ENCODE assay signal across 14 cellular contexts in the genomic region with DNA sequence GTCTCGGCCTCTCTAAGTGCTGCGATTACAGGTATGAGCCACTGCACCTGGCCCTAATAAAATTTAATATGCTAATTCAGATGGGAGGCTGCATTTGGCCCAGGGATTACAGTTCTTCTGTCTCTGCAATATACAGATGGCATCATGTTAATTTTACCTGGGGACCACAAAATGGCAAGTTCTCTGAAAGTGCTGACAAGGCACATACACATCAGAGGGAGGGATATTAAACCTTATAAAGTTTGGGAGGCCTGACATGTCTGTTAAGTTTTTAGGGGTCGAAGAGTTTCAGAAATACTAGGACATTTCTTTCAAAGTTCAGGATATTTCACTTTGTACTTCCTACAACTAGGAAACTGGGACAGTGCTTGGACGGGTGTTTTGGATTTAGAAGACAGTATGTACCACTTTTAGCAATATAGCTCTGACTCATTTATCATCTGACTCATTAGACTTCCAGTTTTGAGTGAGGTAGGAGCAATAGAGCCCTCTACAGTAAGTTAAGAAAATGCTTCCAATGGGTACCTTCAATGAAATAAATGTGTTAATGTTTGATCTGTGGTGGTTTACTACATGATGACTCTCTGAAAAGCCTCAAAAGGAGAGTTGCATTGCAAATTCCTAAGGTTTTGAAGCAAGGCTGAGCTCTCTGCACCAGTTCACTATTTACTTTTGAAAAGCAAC.
DNase-seq lines count a peak whose midpoint lies in the region; ATAC-seq lines count a peak whose summit lies in the region.
"Had no signal": no experiment of that assay in that cellular context is flagged by ENCODE, and none has a peak within 500 bp of the region (broad histone marks: within the 10 kb centered on the region; RNA-seq: fewer than 3 reads in every experiment).

No MANE protein-coding gene starts in this region.

- no peak overlapping the region for H3K27ac Mint-ChIP-seq in stimulated activated memory B cell treated with anti-CD40 and anti-IgM and Interleukin-4, amounts not matched to agents 10 μg/mL and 1 μg/mL and 100 μg/mL, for 72 hours

- H3K4me1 Mint-ChIP-seq in stimulated activated memory B cell treated with anti-CD40 and anti-IgM and Interleukin-4, amounts not matched to agents 10 μg/mL and 1 μg/mL and 100 μg/mL, for 72 hours: no peaks in the 10 kb centered on the region

- H3K27me3 Mint-ChIP-seq in stimulated activated memory B cell treated with anti-CD40 and anti-IgM and Interleukin-4, amounts not matched to agents 10 μg/mL and 1 μg/mL and 100 μg/mL, for 72 hours: no peaks in the 10 kb centered on the region

- H3K4me3 Mint-ChIP-seq in stimulated activated memory B cell treated with anti-CD40 and anti-IgM and Interleukin-4, amounts not matched to agents 10 μg/mL and 1 μg/mL and 100 μg/mL, for 72 hours: no peak overlapping the region

- DNase-seq in NOMO-1 treated with DMSO at 0.1 percent for 48 hours (lab: John Stamatoyannopoulos, UW; ENCODE audit: unreplicated experiment) (peak; percentile 22), NOMO-1 treated with dmso at 0.1 percent for 144 hours (lab: John Stamatoyannopoulos, UW; ENCODE audit: unreplicated experiment) (no peak), OCI-M1 (lab: John Stamatoyannopoulos, UW) (peak; percentile 64), renal cortical epithelial cell (ENCODE audit: low read depth) (peak; percentile 84), HuH-7 (ENCODE audit: low spot score) (no peak)
- DNase-seq: 8988T; activated CD8-positive, alpha-beta memory T cell treated with anti-CD3 and anti-CD28 coated beads, Interleukin-2, amount 50 U/mL, for 4 hours; effector CD4-positive, alpha-beta T cell; hypothalamus; Karpas-422; testis had no signal

- H3K36me3 Mint-ChIP-seq in stimulated activated memory B cell treated with anti-CD40 and anti-IgM and Interleukin-4, amounts not matched to agents 10 μg/mL and 1 μg/mL and 100 μg/mL, for 72 hours: no peaks in the 10 kb centered on the region

- no peaks in the 10 kb centered on the region for H3K9me3 Mint-ChIP-seq in stimulated activated memory B cell treated with anti-CD40 and anti-IgM and Interleukin-4, amounts not matched to agents 10 μg/mL and 1 μg/mL and 100 μg/mL, for 72 hours

- ATAC-seq in esophagus mucosa (peak; percentile 48), GM21515 (IDR thresholded peaks at IDR 0.05; ENCODE audit: unreplicated experiment) (no peak)
- no peak for ATAC-seq in stimulated activated memory B cell treated with anti-CD40 and anti-IgM and Interleukin-4, amounts not matched to agents 10 μg/mL and 1 μg/mL and 100 μg/mL, for 72 hours

Comparison
In these comparisons a context has a peak if more than half of its experiments do, and no peak if none do; other contexts are left out.
1. DNase-seq: peak in NOMO-1 treated with DMSO at 0.1 percent for 48 hours (single experiment), OCI-M1 (single experiment) and renal cortical epithelial cell (single experiment); none in NOMO-1 treated with dmso at 0.1 percent for 144 hours (single experiment) and HuH-7 (single experiment).